In genomic region chr2:67701011-67701410, GRCh38 we compare ENCODE assay signal across 1 cellular context.
TF ChIP-seq lines count a peak whose summit lies in the region.

No MANE protein-coding gene starts in this region.

TF ChIP-seq in GM23338, 12 proteins besides CTCF, POLR2A, EP300 and RAD21:
- TF ChIP-seq REST (IDR thresholded peaks at IDR 0.05; ENCODE audit: unreplicated experiment), result no peak
- no peak for TF ChIP-seq JUNB (IDR thresholded peaks at IDR 0.05; ENCODE audit: unreplicated experiment)
- no peak for TF ChIP-seq ZNF114 (CRISPR knock-in tag; IDR thresholded peaks at IDR 0.05)
- TF ChIP-seq CREB1 (CRISPR knock-in tag; IDR thresholded peaks at IDR 0.05; ENCODE audit: low read depth), result no peak
- no peak for TF ChIP-seq POLR2AphosphoS5 (IDR thresholded peaks at IDR 0.05; ENCODE audit: low read depth)
- TF ChIP-seq STAT1 (IDR thresholded peaks at IDR 0.05; ENCODE audit: unreplicated experiment), result no peak
- no peak for TF ChIP-seq ZNF462 (CRISPR knock-in tag; IDR thresholded peaks at IDR 0.05)
- TF ChIP-seq ETS1 (IDR thresholded peaks at IDR 0.05), result no peak
